In the genomic region with DNA sequence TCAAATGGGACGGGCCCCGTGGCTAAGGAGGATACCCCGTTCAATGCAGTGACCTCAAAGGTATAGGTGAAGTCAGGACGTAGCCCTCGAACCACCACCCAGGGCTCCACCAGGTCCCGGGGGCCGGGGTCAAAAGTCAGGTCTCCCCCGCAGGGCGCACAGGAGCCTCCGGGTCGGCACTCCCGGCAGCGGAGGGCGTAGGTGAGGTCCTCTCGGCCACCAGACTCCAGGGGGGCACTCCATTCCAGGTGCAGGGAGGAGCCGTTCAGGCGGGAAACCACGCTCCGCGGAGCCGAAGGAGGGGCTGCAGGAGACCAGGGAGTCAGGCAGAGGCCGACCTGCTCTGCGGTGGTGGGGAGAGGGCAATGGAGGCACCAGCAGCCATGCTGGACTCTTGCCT, we compare ENCODE assay signal across 1 cellular context.
TF ChIP-seq lines count a peak whose summit lies in the region.

No MANE protein-coding gene starts in this region.

TF ChIP-seq in GM23338, 12 proteins besides CTCF, POLR2A, EP300 and RAD21 (continued from another document):
- TF ChIP-seq ZNF462 (CRISPR knock-in tag; IDR thresholded peaks at IDR 0.05) (no peak), STAT1 (IDR thresholded peaks at IDR 0.05; ENCODE audit: unreplicated experiment) (no peak), JUNB (IDR thresholded peaks at IDR 0.05; ENCODE audit: unreplicated experiment) (no peak), EZH2phosphoT487 (IDR thresholded peaks at IDR 0.05; ENCODE audit: unreplicated experiment) (no peak), POLR2AphosphoS5 (IDR thresholded peaks at IDR 0.05; ENCODE audit: low read depth) (no peak)
- TF ChIP-seq, protein P1, sequence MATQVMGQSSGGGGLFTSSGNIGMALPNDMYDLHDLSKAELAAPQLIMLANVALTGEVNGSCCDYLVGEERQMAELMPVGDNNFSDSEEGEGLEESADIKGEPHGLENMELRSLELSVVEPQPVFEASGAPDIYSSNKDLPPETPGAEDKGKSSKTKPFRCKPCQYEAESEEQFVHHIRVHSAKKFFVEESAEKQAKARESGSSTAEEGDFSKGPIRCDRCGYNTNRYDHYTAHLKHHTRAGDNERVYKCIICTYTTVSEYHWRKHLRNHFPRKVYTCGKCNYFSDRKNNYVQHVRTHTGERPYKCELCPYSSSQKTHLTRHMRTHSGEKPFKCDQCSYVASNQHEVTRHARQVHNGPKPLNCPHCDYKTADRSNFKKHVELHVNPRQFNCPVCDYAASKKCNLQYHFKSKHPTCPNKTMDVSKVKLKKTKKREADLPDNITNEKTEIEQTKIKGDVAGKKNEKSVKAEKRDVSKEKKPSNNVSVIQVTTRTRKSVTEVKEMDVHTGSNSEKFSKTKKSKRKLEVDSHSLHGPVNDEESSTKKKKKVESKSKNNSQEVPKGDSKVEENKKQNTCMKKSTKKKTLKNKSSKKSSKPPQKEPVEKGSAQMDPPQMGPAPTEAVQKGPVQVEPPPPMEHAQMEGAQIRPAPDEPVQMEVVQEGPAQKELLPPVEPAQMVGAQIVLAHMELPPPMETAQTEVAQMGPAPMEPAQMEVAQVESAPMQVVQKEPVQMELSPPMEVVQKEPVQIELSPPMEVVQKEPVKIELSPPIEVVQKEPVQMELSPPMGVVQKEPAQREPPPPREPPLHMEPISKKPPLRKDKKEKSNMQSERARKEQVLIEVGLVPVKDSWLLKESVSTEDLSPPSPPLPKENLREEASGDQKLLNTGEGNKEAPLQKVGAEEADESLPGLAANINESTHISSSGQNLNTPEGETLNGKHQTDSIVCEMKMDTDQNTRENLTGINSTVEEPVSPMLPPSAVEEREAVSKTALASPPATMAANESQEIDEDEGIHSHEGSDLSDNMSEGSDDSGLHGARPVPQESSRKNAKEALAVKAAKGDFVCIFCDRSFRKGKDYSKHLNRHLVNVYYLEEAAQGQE (IDR thresholded peaks at IDR 0.05; ENCODE audit: unreplicated experiment): no peak
